9 cellular contexts compared by ENCODE assay signal in genomic region chr20:63697868-63698545, GRCh38. TPM values are rescaled to one million over a fixed set of nuclear protein-coding genes. Genes with fewer than 3 reads are reported as not detected.
DNase-seq lines count a peak whose midpoint lies in the region; ATAC-seq and TF ChIP-seq lines count a peak whose summit lies in the region.
"Had no signal": no experiment of that assay in that cellular context is flagged by ENCODE, and none has a peak within 500 bp of the region (broad histone marks: within the 10 kb centered on the region; RNA-seq: fewer than 3 reads in every experiment).

No MANE protein-coding gene starts in this region.

- no peak overlapping the region for H2BK12ac ChIP-seq in H9 (ENCODE audit: insufficient read length, low read depth, low read length)

- H3K4me2 ChIP-seq in H9 (ENCODE audit: insufficient read depth, insufficient read length, low read length) (no peak overlapping the region), skeletal muscle satellite cell (ENCODE audit: low read length) (peak overlapping the region; percentile 74)

- H3K4me3 Mint-ChIP-seq in H9 (no peak overlapping the region), chondrocyte (ENCODE audit: unreplicated experiment) (no peak overlapping the region)

- no peak overlapping the region for H2AFZ ChIP-seq in H9 (ENCODE audit: low read length)

- no peak overlapping the region for H4K5ac ChIP-seq in H9 (ENCODE audit: insufficient read length, low read depth, low read length)

- H3K4me3 ChIP-seq in skeletal muscle satellite cell (ENCODE audit: low read length) = peak overlapping the region; percentile 58

- peaks cover 6% of the 10 kb centered on the region; the same call in 1 of the 2 replicates for H3K27me3 Mint-ChIP-seq in H9 (ENCODE audit: low read depth)
- H3K27me3 Mint-ChIP-seq in chondrocyte (ENCODE audit: low read depth) = no peaks in the 10 kb centered on the region

- H2AK5ac ChIP-seq in H9 (ENCODE audit: insufficient read length, low read length) = no peak overlapping the region

- no peak overlapping the region for H3K4ac ChIP-seq in H9 (ENCODE audit: low read depth, low read length)

- H4K8ac ChIP-seq in H9 (replicated peaks; ENCODE audit: insufficient read length, low read depth, low read length) = no peak overlapping the region

- H3K9me3 ChIP-seq in H9 (ENCODE audit: control insufficient read depth, low read depth, low read length) (no peaks in the 10 kb centered on the region), skeletal muscle satellite cell (replicated peaks; ENCODE audit: low read length) (no peaks in the 10 kb centered on the region)

- H3K27ac Mint-ChIP-seq in H9 = no peak overlapping the region
- H3K27ac Mint-ChIP-seq in chondrocyte (ENCODE audit: unreplicated experiment) = no peak overlapping the region

- H3K56ac ChIP-seq in H9 (ENCODE audit: insufficient read length, low read depth, low read length) = no peak overlapping the region

- no peak for ATAC-seq in GM21723 (IDR thresholded peaks at IDR 0.05; ENCODE audit: unreplicated experiment)

- no peak overlapping the region for H3K14ac ChIP-seq in H9 (ENCODE audit: insufficient read depth, low read length)

- H3K23ac ChIP-seq in H9 (ENCODE audit: insufficient read length, low read depth, low read length) = no peak overlapping the region

- no peaks in the 10 kb centered on the region for H4K20me1 ChIP-seq in H9 (ENCODE audit: control insufficient read depth, insufficient read depth, insufficient read length)

- peaks cover 31% of the 10 kb centered on the region for H3K36me3 ChIP-seq in skeletal muscle satellite cell (ENCODE audit: insufficient read depth, low read length)

- H3K18ac ChIP-seq in H9 (ENCODE audit: insufficient read length, low read depth, low read length) = no peak overlapping the region

- no peak overlapping the region for H2BK5ac ChIP-seq in H9 (ENCODE audit: insufficient read length, low read length)

- no peak overlapping the region for H2BK15ac ChIP-seq in H9 (ENCODE audit: low read depth, low read length)

- H3K27me3 ChIP-seq in H9 (ENCODE audit: insufficient read depth, low read length) (no peaks in the 10 kb centered on the region), skeletal muscle satellite cell (ENCODE audit: control insufficient read depth, insufficient read depth, low read length) (no peaks in the 10 kb centered on the region)

- H3K79me1 ChIP-seq in H9 (ENCODE audit: insufficient read depth, low read depth, low read length, poor library complexity, severe bottlenecking) = no peaks in the 10 kb centered on the region

- H3K4me1 Mint-ChIP-seq in H9 (peaks cover 2 to 10% of the 10 kb centered on the region in 2 experiments), chondrocyte (ENCODE audit: low read depth) (peaks cover 28% of the 10 kb centered on the region)

- no peaks in the 10 kb centered on the region for H3K79me2 ChIP-seq in H9 (ENCODE audit: insufficient read depth, low read length)

- H3K23me2 ChIP-seq in H9 (ENCODE audit: insufficient read length, low read depth, low read length, poor library complexity, severe bottlenecking) = peaks cover 4% of the 10 kb centered on the region

- no peak overlapping the region for H2BK20ac ChIP-seq in H9 (ENCODE audit: low read depth, low read length, poor library complexity, severe bottlenecking)

- H3K9ac ChIP-seq in H9 (ENCODE audit: extremely low read depth, insufficient read length, low read length) (no peak overlapping the region), skeletal muscle satellite cell (ENCODE audit: low read depth, low read length) (peak overlapping the region; percentile 28)

- whole genome bisulfite sequencing in H9 (ENCODE audit: extremely low coverage, insufficient read length, low lambda C conversion rate) = no CpG with 5 or more reads among the region's 40 CpGs

- no peak for TF ChIP-seq CTCF in H9 (conservative IDR thresholded peaks at IDR 0.05)
- TF ChIP-seq CTCF in chondrocyte (IDR thresholded peaks at IDR 0.05) = no peak

- H3K4me1 ChIP-seq in H9 (ENCODE audit: insufficient read depth, low read length) (no peaks in the 10 kb centered on the region), skeletal muscle satellite cell (ENCODE audit: control insufficient read depth, insufficient read depth, low read length) (peaks cover 40% of the 10 kb centered on the region)

- H3K27ac ChIP-seq in H9 (ENCODE audit: insufficient read length, low read depth, low read length) = no peak overlapping the region

- H2BK120ac ChIP-seq in H9 (ENCODE audit: low read depth, low read length, poor library complexity, severe bottlenecking) = no peak overlapping the region

- no peak overlapping the region for H4K91ac ChIP-seq in H9 (ENCODE audit: insufficient read length, low read depth, low read length)

- H3T11ph ChIP-seq in H9 (ENCODE audit: low read length) = no peak overlapping the region

- DNase-seq in H9 = peak; percentile 38
- peak; percentile 68 for DNase-seq in chondrocyte (ENCODE audit: low spot score)
- no peak for DNase-seq in NCI-H526 (lab: John Stamatoyannopoulos, UW)
- DNase-seq in activated CD4-positive, alpha-beta T cell treated with anti-CD3 and anti-CD28 coated beads for 4 hours = no peak
- DNase-seq: dermis blood vessel endothelial cell, NCI-H1417 had no signal

- H3K9me3 Mint-ChIP-seq in H9 (peaks cover 3 to 5% of the 10 kb centered on the region in 2 experiments; a peak in 3 of 5 replicates), chondrocyte (ENCODE audit: low read depth) (no peaks in the 10 kb centered on the region)

- peaks cover 6 to 9% (median 8%) of the 10 kb centered on the region in 3 experiments; a peak in 5 of 7 replicates for H3K36me3 Mint-ChIP-seq in H9 (ENCODE audit: insufficient read depth in 1 of 3, low read depth in 3 of 3)
- peaks cover 2% of the 10 kb centered on the region for H3K36me3 Mint-ChIP-seq in chondrocyte (ENCODE audit: low read depth)

RNA-seq across cellular contexts. Expression of gene TNFRSF6B, which starts 1.6 kb away (rescaled TPM):
- total RNA-seq in H9 (2021) (0.86 TPM in 1 of 2 replicates, not detected in the other), chondrocyte (0.79 to 0.99 TPM in 2 of 3 replicates, not detected in the other)
- 0.51 and 4.4 TPM in 2 replicates for total RNA-seq in skeletal muscle satellite cell (2012; rRNA removed)
- total RNA-seq: activated CD8-positive, alpha-beta memory T cell treated with anti-CD3 and anti-CD28 coated beads for 36 hours had no signal

RNA-seq across cellular contexts. Expression of gene ARFRP1, which starts 9.8 kb away (rescaled TPM):
- total RNA-seq in H9 (2021) (39.5 and 42.7 TPM in 2 replicates), chondrocyte (37.8 to 47.4 TPM (median 39.8 TPM) in 3 replicates)
- total RNA-seq in skeletal muscle satellite cell (2012; rRNA removed) = 21.2 and 26.1 TPM in 2 replicates

RNA-seq across cellular contexts. Expression of gene ZGPAT, which starts 9.8 kb away (rescaled TPM):
- total RNA-seq in H9 (2021) (25.5 and 27.6 TPM in 2 replicates), chondrocyte (19.2 to 25.6 TPM (median 20.6 TPM) in 3 replicates)
- 15.3 and 17.2 TPM in 2 replicates for total RNA-seq in skeletal muscle satellite cell (2012; rRNA removed)

RNA-seq across cellular contexts. Expression of gene LIME1, which starts 38.5 kb away (rescaled TPM):
- total RNA-seq in H9 (2021) (12.8 and 13.5 TPM in 2 replicates), chondrocyte (6.8 to 9.7 TPM (median 7.1 TPM) in 3 replicates)
- 2.6 and 5.6 TPM in 2 replicates for total RNA-seq in skeletal muscle satellite cell (2012; rRNA removed)

RNA-seq across cellular contexts. Expression of gene RTEL1, which starts 39.9 kb away (rescaled TPM):
- total RNA-seq in H9 (2021) = 33.4 and 36.5 TPM in 2 replicates
- 20.4 to 45.3 TPM (median 21.9 TPM) in 3 replicates for total RNA-seq in chondrocyte
- total RNA-seq in skeletal muscle satellite cell (2012; rRNA removed) = 8.6 and 14.0 TPM in 2 replicates

Comparison
In these comparisons a context has a peak if more than half of its experiments do, and no peak if none do; other contexts are left out.
1. DNase-seq: peak in H9 (single experiment) and chondrocyte (single experiment); none in NCI-H526 (0 of 2) and activated CD4-positive, alpha-beta T cell treated with anti-CD3 and anti-CD28 coated beads for 4 hours (0 of 2).